Comparison of ENCODE assay signal across 9 cellular contexts in the genomic region with DNA sequence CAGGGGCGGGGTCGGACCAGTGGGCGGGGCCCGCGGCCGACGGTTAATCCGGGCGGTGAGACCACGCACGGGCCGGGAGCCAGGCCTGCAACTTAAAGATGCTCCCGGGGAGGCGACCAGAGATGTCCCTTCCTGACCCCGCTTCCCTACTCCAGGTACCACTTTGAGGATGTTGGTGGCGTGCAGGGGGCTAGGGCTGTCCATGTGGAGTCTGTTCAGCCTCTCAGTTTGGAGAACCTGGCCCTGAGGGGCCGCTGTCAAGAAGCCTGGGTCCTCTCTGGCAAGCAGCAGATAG. TPM values are rescaled to one million over a fixed set of nuclear protein-coding genes. Genes with fewer than 3 reads are reported as not detected.
DNase-seq lines count a peak whose midpoint lies in the region; ATAC-seq, FAIRE-seq and TF ChIP-seq lines count a peak whose summit lies in the region.
"Had no signal": no experiment of that assay in that cellular context is flagged by ENCODE, and none has a peak within 500 bp of the region (broad histone marks: within the 10 kb centered on the region; RNA-seq: fewer than 3 reads in every experiment).

No MANE protein-coding gene starts in this region.

- ATAC-seq in HepG2: no peak; the same call in 1 of the 3 replicates
- no peak for ATAC-seq in thoracic aorta (ENCODE audit: insufficient number of reproducible peaks, low FRiP score, low read depth)
- ATAC-seq in GM19351 (IDR thresholded peaks at IDR 0.05; ENCODE audit: unreplicated experiment): no peak

- TF ChIP-seq CTCF in HepG2 (CRISPR knock-in tag; IDR thresholded peaks at IDR 0.05) (no peak), thoracic aorta (IDR thresholded peaks at IDR 0.05) (no peak)

- no peaks in the 10 kb centered on the region for H3K36me3 ChIP-seq in HUES48 (ENCODE audit: control insufficient read depth, insufficient read depth, low read length)
- no peaks in the 10 kb centered on the region for H3K36me3 ChIP-seq in HepG2 (replicated peaks in 1 of 2; ENCODE audit: control insufficient read depth in 1 of 2, insufficient read depth in 2 of 2, low read length in 2 of 2)
- no peaks in the 10 kb centered on the region for H3K36me3 ChIP-seq in thoracic aorta

- TF ChIP-seq POLR2A in HepG2 (IDR thresholded peaks at IDR 0.05; ENCODE audit: insufficient read depth in 1 of 2, low read depth in 2 of 2, low read length in 2 of 2): no peak

- H3K4me1 ChIP-seq in HUES48 (ENCODE audit: control insufficient read depth, insufficient read depth, low read length) (peaks cover 10% of the 10 kb centered on the region), HepG2 (ENCODE audit: insufficient read depth, low read length) (peaks cover 62% of the 10 kb centered on the region), thoracic aorta (ENCODE audit: control insufficient read depth in 1 of 2, low read depth in 2 of 2) (peaks cover 8 to 16% of the 10 kb centered on the region in 2 donors)

- no peaks in the 10 kb centered on the region for H3K9me3 ChIP-seq in HUES48 (ENCODE audit: control insufficient read depth, insufficient read depth, low read length)
- H3K9me3 ChIP-seq in HepG2 (ENCODE audit: low read length): no peaks in the 10 kb centered on the region
- no peaks in the 10 kb centered on the region for H3K9me3 ChIP-seq in thoracic aorta

- H3K27ac ChIP-seq in HUES48 (ENCODE audit: low read depth, low read length) (no peak overlapping the region), angular gyrus (ENCODE audit: low read depth, low read length) (peak overlapping the region; percentile 93), HepG2 (ENCODE audit: extremely low read length, insufficient read depth, low read length) (peak overlapping the region; percentile 76), thoracic aorta (peak overlapping the region; percentile 90 to 93)

- FAIRE-seq in HepG2 (lab: Jason Lieb, UNC): no peak

- POLR2A ChIA-PET in HepG2 (lab: Yijun Ruan, JAX): interaction anchor here (0.7 to 2.3 kb wide), 15 partner anchors 12 to 342 kb away, joined by 3 to 20 read pairs (median 4); a partner anchor contains a TSS

- peak overlapping the region; percentile 90 for H3K4me2 ChIP-seq in HepG2 (ENCODE audit: low read depth, low read length)

- no peaks in the 10 kb centered on the region for H3K27me3 ChIP-seq in HUES48 (ENCODE audit: control insufficient read depth, insufficient read depth, low read length)
- no peaks in the 10 kb centered on the region for H3K27me3 ChIP-seq in HepG2 (ENCODE audit: control insufficient read depth in 1 of 2, insufficient read depth in 2 of 2, low read length in 2 of 2)
- no peaks in the 10 kb centered on the region for H3K27me3 ChIP-seq in thoracic aorta (replicated peaks; ENCODE audit: insufficient read depth)

- TF ChIP-seq RAD21 in HepG2 (CRISPR knock-in tag; IDR thresholded peaks at IDR 0.05): no peak

- peak overlapping the region; percentile 84 for H3K4me3 ChIP-seq in HUES48 (ENCODE audit: low read depth, low read length)
- H3K4me3 ChIP-seq in HepG2 (replicated peaks in 1 of 3; ENCODE audit: insufficient read depth in 1 of 3, low read depth in 2 of 3, low read length in 3 of 3): peak overlapping the region; percentile 76 to 86 (median 78)
- peak overlapping the region; percentile 91 for H3K4me3 ChIP-seq in thoracic aorta

- CTCF ChIA-PET in HepG2 (lab: Yijun Ruan, JAX; ENCODE audit: low intra/inter-chr PET ratio, low total read pairs): no interaction called here

- no peak overlapping the region for H2AFZ ChIP-seq in HepG2 (ENCODE audit: low read length)

- peaks cover 3% of the 10 kb centered on the region for H3K79me2 ChIP-seq in HepG2 (ENCODE audit: insufficient read depth, low read length)

- DNase-seq in D341Med (ENCODE audit: low spot score): peak; percentile 83
- no peak for DNase-seq in HepG2 (ENCODE audit: low spot score)
- DNase-seq in thoracic aorta (ENCODE audit: low spot score): no peak
- no peak for DNase-seq in SIG-M5 treated with dmso at 0.1 percent for 504 hours (lab: John Stamatoyannopoulos, UW; ENCODE audit: unreplicated experiment)
- DNase-seq in GM19238 (ENCODE audit: insufficient read length, low spot score): no peak

- intact Hi-C loops in HepG2 (cut with micrococcal nuclease; ENCODE audit: unreplicated experiment): no loop called here

- in situ Hi-C loops in HepG2 (cut with HindIII; ENCODE audit: extremely low pct_ligation_motif_present, low pct_unique_long_range_greater_than_20kb): loop anchor here (5.0 kb wide), 1 partner anchor 42 kb away; a partner anchor contains a TSS

- 20% methylated on average over 1 of the region's 17 CpGs for WGBS in HepG2 (ENCODE audit: low lambda C conversion rate)

- H4K20me1 ChIP-seq in HepG2 (ENCODE audit: insufficient read depth, low read length): no peaks in the 10 kb centered on the region

- BruUV-seq in HepG2 (replicated peaks; lab: Mats Ljungman, UMichigan): no TSS peak

- TF ChIP-seq EP300 in HepG2 (IDR thresholded peaks at IDR 0.05; ENCODE audit: low read depth in 2 of 2, low read length in 2 of 2): no peak
- no peak for TF ChIP-seq EP300 in HepG2 (CRISPR knock-in tag; IDR thresholded peaks at IDR 0.05; ENCODE audit: borderline replicate concordance)

- H3K9ac ChIP-seq in HUES48 (ENCODE audit: low read depth, low read length) (peak overlapping the region; percentile 63; the same call in 1 of the 2 replicates), HepG2 (ENCODE audit: insufficient read depth, low read depth, low read length) (peak overlapping the region; percentile 77)

RNA-seq across cellular contexts. Expression of a gene that starts 0.6 kb away (rescaled TPM):
- total RNA-seq in HepG2 (2016; rRNA removed; fragmentation: Illumina TruSeq; extraction: Trizol): 18.6 and 21.3 TPM in 2 replicates
- 32.2 and 35.5 TPM in 2 replicates for total RNA-seq in HepG2 (2016; cell fraction: cytosol; rRNA removed; fragmentation: Illumina TruSeq; extraction: Trizol; ENCODE audit: low read depth)
- total RNA-seq in HepG2 (2016; cell fraction: insoluble cytoplasmic fraction; rRNA removed; fragmentation: Illumina TruSeq; extraction: Trizol): 18.4 and 19.4 TPM in 2 replicates
- total RNA-seq in HepG2 (2016; cell fraction: membrane; rRNA removed; fragmentation: Illumina TruSeq; extraction: Trizol): 30.6 and 38.9 TPM in 2 replicates
- 10.6 and 12.2 TPM in 2 replicates for total RNA-seq in HepG2 (2016; cell fraction: nucleus; rRNA removed; fragmentation: Illumina TruSeq; extraction: Trizol)
- polyA plus RNA-seq in HepG2 (2011; rRNA removed): 40.7 and 48.4 TPM in 2 replicates
- polyA plus RNA-seq in HepG2 (2011; cell fraction: cytosol; rRNA removed): 40.0 and 51.2 TPM in 2 replicates
- 53.9 and 65.1 TPM in 2 replicates for polyA plus RNA-seq in HepG2 (2011; cell fraction: nucleus; rRNA removed)
- 30.0 and 42.5 TPM in 2 replicates for polyA plus RNA-seq in HepG2 (2012)
- polyA plus RNA-seq in HepG2 (2016; cell fraction: cytosol; fragmentation: Illumina TruSeq; extraction: Trizol; ENCODE audit: low read depth): 60.5 and 82.6 TPM in 2 replicates
- polyA plus RNA-seq in HepG2 (2016; cell fraction: insoluble cytoplasmic fraction; fragmentation: Illumina TruSeq; extraction: Trizol; ENCODE audit: low read depth): 34.4 and 37.9 TPM in 2 replicates
- polyA plus RNA-seq in HepG2 (2016; cell fraction: membrane; fragmentation: Illumina TruSeq; extraction: Trizol; ENCODE audit: low read depth): 50.3 and 63.7 TPM in 2 replicates
- polyA plus RNA-seq in HepG2 (2016; cell fraction: nucleus; fragmentation: Illumina TruSeq; extraction: Trizol; ENCODE audit: insufficient read depth, low read depth): 38.8 and 42.0 TPM in 2 replicates
- 22.2 and 42.1 TPM in 2 replicates for polyA minus RNA-seq in HepG2 (2011; rRNA and poly(A)+ RNA removed; ENCODE audit: low replicate concordance)
- polyA minus RNA-seq in HepG2 (2011; cell fraction: cytosol; rRNA and poly(A)+ RNA removed): 12.3 and 12.6 TPM in 2 replicates
- polyA minus RNA-seq in HepG2 (2011; cell fraction: nucleus; rRNA and poly(A)+ RNA removed): 6.8 and 9.6 TPM in 2 replicates
- total RNA-seq in thoracic aorta: 10 to 100 TPM; 13.8 to 26.7 TPM

RNA-seq across cellular contexts. Expression of a gene that starts 6.2 kb away (rescaled TPM):
- total RNA-seq in HepG2 (2016; rRNA removed; fragmentation: Illumina TruSeq; extraction: Trizol) (0.28 and 0.91 TPM in 2 replicates), thoracic aorta (1 to 10 TPM; 1.8 to 6.1 TPM)
- total RNA-seq in HepG2 (2016; cell fraction: cytosol; rRNA removed; fragmentation: Illumina TruSeq; extraction: Trizol; ENCODE audit: low read depth): 0.61 and 1.1 TPM in 2 replicates
- 0.30 and 0.82 TPM in 2 replicates for total RNA-seq in HepG2 (2016; cell fraction: insoluble cytoplasmic fraction; rRNA removed; fragmentation: Illumina TruSeq; extraction: Trizol)
- total RNA-seq in HepG2 (2016; cell fraction: membrane; rRNA removed; fragmentation: Illumina TruSeq; extraction: Trizol): 0.46 and 0.69 TPM in 2 replicates
- 1.9 and 2.9 TPM in 2 replicates for total RNA-seq in HepG2 (2016; cell fraction: nucleus; rRNA removed; fragmentation: Illumina TruSeq; extraction: Trizol)
- polyA plus RNA-seq in HepG2 (2011; rRNA removed): 1.1 and 1.8 TPM in 2 replicates
- polyA plus RNA-seq in HepG2 (2011; cell fraction: cytosol; rRNA removed): 0.73 and 0.74 TPM in 2 replicates
- 12.0 and 12.7 TPM in 2 replicates for polyA plus RNA-seq in HepG2 (2011; cell fraction: nucleus; rRNA removed)
- polyA plus RNA-seq in HepG2 (2012): 2.4 and 3.3 TPM in 2 replicates
- 0.33 and 0.42 TPM in 2 replicates for polyA plus RNA-seq in HepG2 (2016; cell fraction: cytosol; fragmentation: Illumina TruSeq; extraction: Trizol; ENCODE audit: low read depth)
- polyA plus RNA-seq in HepG2 (2016; cell fraction: insoluble cytoplasmic fraction; fragmentation: Illumina TruSeq; extraction: Trizol; ENCODE audit: low read depth): 0.99 and 1.5 TPM in 2 replicates
- 0.37 and 0.59 TPM in 2 replicates for polyA plus RNA-seq in HepG2 (2016; cell fraction: membrane; fragmentation: Illumina TruSeq; extraction: Trizol; ENCODE audit: low read depth)
- 5.8 and 6.6 TPM in 2 replicates for polyA plus RNA-seq in HepG2 (2016; cell fraction: nucleus; fragmentation: Illumina TruSeq; extraction: Trizol; ENCODE audit: insufficient read depth, low read depth)
- polyA minus RNA-seq in HepG2 (2011; rRNA and poly(A)+ RNA removed; ENCODE audit: low replicate concordance): 2.3 and 6.0 TPM in 2 replicates
- polyA minus RNA-seq in HepG2 (2011; cell fraction: cytosol; rRNA and poly(A)+ RNA removed): 0.35 and 0.49 TPM in 2 replicates
- polyA minus RNA-seq in HepG2 (2011; cell fraction: nucleus; rRNA and poly(A)+ RNA removed): 2.1 and 2.4 TPM in 2 replicates

RNA-seq across cellular contexts. Expression of a gene that starts 21.0 kb away (rescaled TPM):
- total RNA-seq in HepG2 (2016; rRNA removed; fragmentation: Illumina TruSeq; extraction: Trizol) (not detected in 2 replicates), thoracic aorta (10 to 100 TPM in 1 of 2 donors, 1 to 10 TPM in 1; 7.4 to 32.1 TPM)
- total RNA-seq in HepG2 (2016; cell fraction: cytosol; rRNA removed; fragmentation: Illumina TruSeq; extraction: Trizol; ENCODE audit: low read depth): not detected in 2 replicates
- total RNA-seq in HepG2 (2016; cell fraction: insoluble cytoplasmic fraction; rRNA removed; fragmentation: Illumina TruSeq; extraction: Trizol): not detected in 2 replicates
- total RNA-seq in HepG2 (2016; cell fraction: membrane; rRNA removed; fragmentation: Illumina TruSeq; extraction: Trizol): not detected in 2 replicates
- not detected in 2 replicates for total RNA-seq in HepG2 (2016; cell fraction: nucleus; rRNA removed; fragmentation: Illumina TruSeq; extraction: Trizol)
- polyA plus RNA-seq in HepG2 (2011; rRNA removed): not detected in 2 replicates
- not detected in 2 replicates for polyA plus RNA-seq in HepG2 (2011; cell fraction: cytosol; rRNA removed)
- not detected in 2 replicates for polyA plus RNA-seq in HepG2 (2011; cell fraction: nucleus; rRNA removed)
- not detected in 2 replicates for polyA plus RNA-seq in HepG2 (2012)
- polyA plus RNA-seq in HepG2 (2016; cell fraction: cytosol; fragmentation: Illumina TruSeq; extraction: Trizol; ENCODE audit: low read depth): not detected in 2 replicates
- polyA plus RNA-seq in HepG2 (2016; cell fraction: insoluble cytoplasmic fraction; fragmentation: Illumina TruSeq; extraction: Trizol; ENCODE audit: low read depth): not detected in 2 replicates
- not detected in 2 replicates for polyA plus RNA-seq in HepG2 (2016; cell fraction: membrane; fragmentation: Illumina TruSeq; extraction: Trizol; ENCODE audit: low read depth)
- not detected in 2 replicates for polyA plus RNA-seq in HepG2 (2016; cell fraction: nucleus; fragmentation: Illumina TruSeq; extraction: Trizol; ENCODE audit: insufficient read depth, low read depth)
- not detected in 2 replicates for polyA minus RNA-seq in HepG2 (2011; rRNA and poly(A)+ RNA removed; ENCODE audit: low replicate concordance)
- not detected in 2 replicates for polyA minus RNA-seq in HepG2 (2011; cell fraction: cytosol; rRNA and poly(A)+ RNA removed)
- not detected in 2 replicates for polyA minus RNA-seq in HepG2 (2011; cell fraction: nucleus; rRNA and poly(A)+ RNA removed)
- total RNA-seq: RPMI7951 had no signal

RNA-seq across cellular contexts. Expression of a gene that starts 40.0 kb away (rescaled TPM):
- 42.8 and 58.2 TPM in 2 replicates for total RNA-seq in HepG2 (2016; rRNA removed; fragmentation: Illumina TruSeq; extraction: Trizol)
- total RNA-seq in HepG2 (2016; cell fraction: cytosol; rRNA removed; fragmentation: Illumina TruSeq; extraction: Trizol; ENCODE audit: low read depth): 3.9 and 4.1 TPM in 2 replicates
- total RNA-seq in HepG2 (2016; cell fraction: insoluble cytoplasmic fraction; rRNA removed; fragmentation: Illumina TruSeq; extraction: Trizol): 36.4 and 46.8 TPM in 2 replicates
- 10.3 and 10.7 TPM in 2 replicates for total RNA-seq in HepG2 (2016; cell fraction: membrane; rRNA removed; fragmentation: Illumina TruSeq; extraction: Trizol)
- total RNA-seq in HepG2 (2016; cell fraction: nucleus; rRNA removed; fragmentation: Illumina TruSeq; extraction: Trizol): 39.8 and 46.9 TPM in 2 replicates
- 45.7 and 49.4 TPM in 2 replicates for polyA plus RNA-seq in HepG2 (2011; rRNA removed)
- polyA plus RNA-seq in HepG2 (2011; cell fraction: cytosol; rRNA removed): 11.1 and 14.3 TPM in 2 replicates
- 242 and 334 TPM in 2 replicates for polyA plus RNA-seq in HepG2 (2011; cell fraction: nucleus; rRNA removed)
- polyA plus RNA-seq in HepG2 (2012): 27.4 and 34.4 TPM in 2 replicates
- 1.7 and 1.8 TPM in 2 replicates for polyA plus RNA-seq in HepG2 (2016; cell fraction: cytosol; fragmentation: Illumina TruSeq; extraction: Trizol; ENCODE audit: low read depth)
- 24.1 and 31.4 TPM in 2 replicates for polyA plus RNA-seq in HepG2 (2016; cell fraction: insoluble cytoplasmic fraction; fragmentation: Illumina TruSeq; extraction: Trizol; ENCODE audit: low read depth)
- 4.5 and 5.1 TPM in 2 replicates for polyA plus RNA-seq in HepG2 (2016; cell fraction: membrane; fragmentation: Illumina TruSeq; extraction: Trizol; ENCODE audit: low read depth)
- polyA plus RNA-seq in HepG2 (2016; cell fraction: nucleus; fragmentation: Illumina TruSeq; extraction: Trizol; ENCODE audit: insufficient read depth, low read depth): 118 and 131 TPM in 2 replicates
- polyA minus RNA-seq in HepG2 (2011; rRNA and poly(A)+ RNA removed; ENCODE audit: low replicate concordance): 158 and 300 TPM in 2 replicates
- 20.2 and 30.2 TPM in 2 replicates for polyA minus RNA-seq in HepG2 (2011; cell fraction: cytosol; rRNA and poly(A)+ RNA removed)
- polyA minus RNA-seq in HepG2 (2011; cell fraction: nucleus; rRNA and poly(A)+ RNA removed): 53.2 and 63.2 TPM in 2 replicates
- 10 to 100 TPM; 13.2 to 15.2 TPM for total RNA-seq in thoracic aorta

RNA-seq across cellular contexts. Expression of a gene that starts 41.2 kb away (rescaled TPM):
- total RNA-seq in HepG2 (2016; rRNA removed; fragmentation: Illumina TruSeq; extraction: Trizol) (5.4 and 7.2 TPM in 2 replicates), thoracic aorta (10 to 100 TPM; 25.3 to 38.6 TPM)
- 1.7 and 2.9 TPM in 2 replicates for total RNA-seq in HepG2 (2016; cell fraction: cytosol; rRNA removed; fragmentation: Illumina TruSeq; extraction: Trizol; ENCODE audit: low read depth)
- 4.3 and 7.4 TPM in 2 replicates for total RNA-seq in HepG2 (2016; cell fraction: insoluble cytoplasmic fraction; rRNA removed; fragmentation: Illumina TruSeq; extraction: Trizol)
- 1.3 and 3.2 TPM in 2 replicates for total RNA-seq in HepG2 (2016; cell fraction: membrane; rRNA removed; fragmentation: Illumina TruSeq; extraction: Trizol)
- total RNA-seq in HepG2 (2016; cell fraction: nucleus; rRNA removed; fragmentation: Illumina TruSeq; extraction: Trizol): 12.4 and 13.3 TPM in 2 replicates
- 18.9 and 22.0 TPM in 2 replicates for polyA plus RNA-seq in HepG2 (2011; rRNA removed)
- 4.5 and 5.5 TPM in 2 replicates for polyA plus RNA-seq in HepG2 (2011; cell fraction: cytosol; rRNA removed)
- 144 and 158 TPM in 2 replicates for polyA plus RNA-seq in HepG2 (2011; cell fraction: nucleus; rRNA removed)
- 18.5 and 21.5 TPM in 2 replicates for polyA plus RNA-seq in HepG2 (2012)
- 0.61 and 0.67 TPM in 2 replicates for polyA plus RNA-seq in HepG2 (2016; cell fraction: cytosol; fragmentation: Illumina TruSeq; extraction: Trizol; ENCODE audit: low read depth)
- 5.3 and 5.5 TPM in 2 replicates for polyA plus RNA-seq in HepG2 (2016; cell fraction: insoluble cytoplasmic fraction; fragmentation: Illumina TruSeq; extraction: Trizol; ENCODE audit: low read depth)
- polyA plus RNA-seq in HepG2 (2016; cell fraction: membrane; fragmentation: Illumina TruSeq; extraction: Trizol; ENCODE audit: low read depth): 0.97 and 1.4 TPM in 2 replicates
- polyA plus RNA-seq in HepG2 (2016; cell fraction: nucleus; fragmentation: Illumina TruSeq; extraction: Trizol; ENCODE audit: insufficient read depth, low read depth): 46.8 and 52.7 TPM in 2 replicates
- polyA minus RNA-seq in HepG2 (2011; rRNA and poly(A)+ RNA removed; ENCODE audit: low replicate concordance): 24.4 and 39.3 TPM in 2 replicates
- 4.7 and 6.2 TPM in 2 replicates for polyA minus RNA-seq in HepG2 (2011; cell fraction: cytosol; rRNA and poly(A)+ RNA removed)
- polyA minus RNA-seq in HepG2 (2011; cell fraction: nucleus; rRNA and poly(A)+ RNA removed): 57.3 and 73.7 TPM in 2 replicates

Comparison
In these comparisons a context has a peak if more than half of its experiments do, and no peak if none do; other contexts are left out.
1. RNA of a gene that starts 21.0 kb away (total RNA-seq): 7.4 to 32.1 TPM in thoracic aorta; not detected in HepG2; every median in the first group is over 4 times any median in the second.
2. Peak in every context shown above with its lines, with median percentiles within 50 percentile points of each other: H3K4me3 ChIP-seq.